2 cellular contexts compared by ENCODE assay signal in genomic region chr3:123161167-123161566, GRCh38.
TF ChIP-seq lines count a peak whose summit lies in the region.

No MANE protein-coding gene starts in this region.

TF ChIP-seq in A549, 52 proteins besides CTCF, POLR2A, EP300 and RAD21 (continued from another document):
- TF ChIP-seq E2F6 (IDR thresholded peaks at IDR 0.05; ENCODE audit: borderline replicate concordance, low read depth) (no peak), FOSB (CRISPR knock-in tag; IDR thresholded peaks at IDR 0.05) (no peak), PHF8 (IDR thresholded peaks at IDR 0.05; ENCODE audit: borderline replicate concordance, low read depth) (no peak), CHD4 (IDR thresholded peaks at IDR 0.05; ENCODE audit: borderline replicate concordance) (no peak), HDAC2 (IDR thresholded peaks at IDR 0.05) (no peak), RNF2 (IDR thresholded peaks at IDR 0.05; ENCODE audit: borderline replicate concordance, low read depth) (no peak)

TF ChIP-seq in GM23338, 12 proteins besides CTCF, POLR2A, EP300 and RAD21 (continued from another document):
- no peak for TF ChIP-seq ZNF462 (CRISPR knock-in tag; IDR thresholded peaks at IDR 0.05)
- TF ChIP-seq EZH2phosphoT487 (IDR thresholded peaks at IDR 0.05; ENCODE audit: unreplicated experiment) = no peak
- no peak for TF ChIP-seq STAT1 (IDR thresholded peaks at IDR 0.05; ENCODE audit: unreplicated experiment)
- no peak for TF ChIP-seq ZNF114 (CRISPR knock-in tag; IDR thresholded peaks at IDR 0.05)
- no peak for TF ChIP-seq ETS1 (IDR thresholded peaks at IDR 0.05)
- no peak for TF ChIP-seq EZH2 (IDR thresholded peaks at IDR 0.05; ENCODE audit: low read depth, unreplicated experiment)
- TF ChIP-seq NANOG (IDR thresholded peaks at IDR 0.05; ENCODE audit: borderline replicate concordance) = no peak
- TF ChIP-seq JUNB (IDR thresholded peaks at IDR 0.05; ENCODE audit: unreplicated experiment) = no peak
- no peak for TF ChIP-seq REST (IDR thresholded peaks at IDR 0.05; ENCODE audit: unreplicated experiment)
- no peak for TF ChIP-seq ZNF331 (CRISPR knock-in tag; IDR thresholded peaks at IDR 0.05; ENCODE audit: low read depth)
